In the genomic region with DNA sequence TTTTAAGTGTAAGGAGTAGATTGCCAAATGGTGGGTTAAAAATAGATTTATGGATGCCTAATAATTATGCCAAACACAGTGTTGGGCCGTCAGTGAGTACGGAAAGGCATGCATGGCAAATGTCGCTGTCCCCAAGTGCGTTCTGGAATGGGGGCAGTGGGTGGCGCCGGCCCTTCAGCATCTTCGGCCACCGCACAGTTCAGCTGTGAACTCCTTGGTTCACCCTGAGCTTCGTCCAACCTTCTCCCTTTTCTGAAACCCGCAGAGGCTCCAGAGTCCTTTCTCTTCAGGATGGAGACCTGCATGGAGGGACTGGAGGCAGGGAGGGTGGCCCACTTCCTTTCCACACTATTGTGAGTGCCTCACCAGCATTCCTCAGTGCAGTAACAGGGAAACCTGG, we compare ENCODE assay signal across 1 cellular context.
TF ChIP-seq lines count a peak whose summit lies in the region.

No MANE protein-coding gene starts in this region.

TF ChIP-seq in H1, 55 proteins besides CTCF, POLR2A, EP300 and RAD21:
- no peak for TF ChIP-seq ATF2 (IDR thresholded peaks at IDR 0.05; ENCODE audit: low read length)
- TF ChIP-seq, protein P1, sequence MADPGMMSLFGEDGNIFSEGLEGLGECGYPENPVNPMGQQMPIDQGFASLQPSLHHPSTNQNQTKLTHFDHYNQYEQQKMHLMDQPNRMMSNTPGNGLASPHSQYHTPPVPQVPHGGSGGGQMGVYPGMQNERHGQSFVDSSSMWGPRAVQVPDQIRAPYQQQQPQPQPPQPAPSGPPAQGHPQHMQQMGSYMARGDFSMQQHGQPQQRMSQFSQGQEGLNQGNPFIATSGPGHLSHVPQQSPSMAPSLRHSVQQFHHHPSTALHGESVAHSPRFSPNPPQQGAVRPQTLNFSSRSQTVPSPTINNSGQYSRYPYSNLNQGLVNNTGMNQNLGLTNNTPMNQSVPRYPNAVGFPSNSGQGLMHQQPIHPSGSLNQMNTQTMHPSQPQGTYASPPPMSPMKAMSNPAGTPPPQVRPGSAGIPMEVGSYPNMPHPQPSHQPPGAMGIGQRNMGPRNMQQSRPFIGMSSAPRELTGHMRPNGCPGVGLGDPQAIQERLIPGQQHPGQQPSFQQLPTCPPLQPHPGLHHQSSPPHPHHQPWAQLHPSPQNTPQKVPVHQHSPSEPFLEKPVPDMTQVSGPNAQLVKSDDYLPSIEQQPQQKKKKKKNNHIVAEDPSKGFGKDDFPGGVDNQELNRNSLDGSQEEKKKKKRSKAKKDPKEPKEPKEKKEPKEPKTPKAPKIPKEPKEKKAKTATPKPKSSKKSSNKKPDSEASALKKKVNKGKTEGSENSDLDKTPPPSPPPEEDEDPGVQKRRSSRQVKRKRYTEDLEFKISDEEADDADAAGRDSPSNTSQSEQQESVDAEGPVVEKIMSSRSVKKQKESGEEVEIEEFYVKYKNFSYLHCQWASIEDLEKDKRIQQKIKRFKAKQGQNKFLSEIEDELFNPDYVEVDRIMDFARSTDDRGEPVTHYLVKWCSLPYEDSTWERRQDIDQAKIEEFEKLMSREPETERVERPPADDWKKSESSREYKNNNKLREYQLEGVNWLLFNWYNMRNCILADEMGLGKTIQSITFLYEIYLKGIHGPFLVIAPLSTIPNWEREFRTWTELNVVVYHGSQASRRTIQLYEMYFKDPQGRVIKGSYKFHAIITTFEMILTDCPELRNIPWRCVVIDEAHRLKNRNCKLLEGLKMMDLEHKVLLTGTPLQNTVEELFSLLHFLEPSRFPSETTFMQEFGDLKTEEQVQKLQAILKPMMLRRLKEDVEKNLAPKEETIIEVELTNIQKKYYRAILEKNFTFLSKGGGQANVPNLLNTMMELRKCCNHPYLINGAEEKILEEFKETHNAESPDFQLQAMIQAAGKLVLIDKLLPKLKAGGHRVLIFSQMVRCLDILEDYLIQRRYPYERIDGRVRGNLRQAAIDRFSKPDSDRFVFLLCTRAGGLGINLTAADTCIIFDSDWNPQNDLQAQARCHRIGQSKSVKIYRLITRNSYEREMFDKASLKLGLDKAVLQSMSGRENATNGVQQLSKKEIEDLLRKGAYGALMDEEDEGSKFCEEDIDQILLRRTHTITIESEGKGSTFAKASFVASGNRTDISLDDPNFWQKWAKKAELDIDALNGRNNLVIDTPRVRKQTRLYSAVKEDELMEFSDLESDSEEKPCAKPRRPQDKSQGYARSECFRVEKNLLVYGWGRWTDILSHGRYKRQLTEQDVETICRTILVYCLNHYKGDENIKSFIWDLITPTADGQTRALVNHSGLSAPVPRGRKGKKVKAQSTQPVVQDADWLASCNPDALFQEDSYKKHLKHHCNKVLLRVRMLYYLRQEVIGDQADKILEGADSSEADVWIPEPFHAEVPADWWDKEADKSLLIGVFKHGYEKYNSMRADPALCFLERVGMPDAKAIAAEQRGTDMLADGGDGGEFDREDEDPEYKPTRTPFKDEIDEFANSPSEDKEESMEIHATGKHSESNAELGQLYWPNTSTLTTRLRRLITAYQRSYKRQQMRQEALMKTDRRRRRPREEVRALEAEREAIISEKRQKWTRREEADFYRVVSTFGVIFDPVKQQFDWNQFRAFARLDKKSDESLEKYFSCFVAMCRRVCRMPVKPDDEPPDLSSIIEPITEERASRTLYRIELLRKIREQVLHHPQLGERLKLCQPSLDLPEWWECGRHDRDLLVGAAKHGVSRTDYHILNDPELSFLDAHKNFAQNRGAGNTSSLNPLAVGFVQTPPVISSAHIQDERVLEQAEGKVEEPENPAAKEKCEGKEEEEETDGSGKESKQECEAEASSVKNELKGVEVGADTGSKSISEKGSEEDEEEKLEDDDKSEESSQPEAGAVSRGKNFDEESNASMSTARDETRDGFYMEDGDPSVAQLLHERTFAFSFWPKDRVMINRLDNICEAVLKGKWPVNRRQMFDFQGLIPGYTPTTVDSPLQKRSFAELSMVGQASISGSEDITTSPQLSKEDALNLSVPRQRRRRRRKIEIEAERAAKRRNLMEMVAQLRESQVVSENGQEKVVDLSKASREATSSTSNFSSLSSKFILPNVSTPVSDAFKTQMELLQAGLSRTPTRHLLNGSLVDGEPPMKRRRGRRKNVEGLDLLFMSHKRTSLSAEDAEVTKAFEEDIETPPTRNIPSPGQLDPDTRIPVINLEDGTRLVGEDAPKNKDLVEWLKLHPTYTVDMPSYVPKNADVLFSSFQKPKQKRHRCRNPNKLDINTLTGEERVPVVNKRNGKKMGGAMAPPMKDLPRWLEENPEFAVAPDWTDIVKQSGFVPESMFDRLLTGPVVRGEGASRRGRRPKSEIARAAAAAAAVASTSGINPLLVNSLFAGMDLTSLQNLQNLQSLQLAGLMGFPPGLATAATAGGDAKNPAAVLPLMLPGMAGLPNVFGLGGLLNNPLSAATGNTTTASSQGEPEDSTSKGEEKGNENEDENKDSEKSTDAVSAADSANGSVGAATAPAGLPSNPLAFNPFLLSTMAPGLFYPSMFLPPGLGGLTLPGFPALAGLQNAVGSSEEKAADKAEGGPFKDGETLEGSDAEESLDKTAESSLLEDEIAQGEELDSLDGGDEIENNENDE (IDR thresholded peaks at IDR 0.05; ENCODE audit: insufficient replicate concordance, low read length) = no peak
- TF ChIP-seq, protein P2, sequence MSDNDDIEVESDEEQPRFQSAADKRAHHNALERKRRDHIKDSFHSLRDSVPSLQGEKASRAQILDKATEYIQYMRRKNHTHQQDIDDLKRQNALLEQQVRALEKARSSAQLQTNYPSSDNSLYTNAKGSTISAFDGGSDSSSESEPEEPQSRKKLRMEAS (IDR thresholded peaks at IDR 0.05) = no peak
- no peak for TF ChIP-seq TAF7 (optimal IDR thresholded peaks at IDR 0.05; ENCODE audit: borderline replicate concordance, low read depth, low read length)
- no peak for TF ChIP-seq SIX5 (IDR thresholded peaks at IDR 0.05; ENCODE audit: low read depth, low read length)
- no peak for TF ChIP-seq YY1 (IDR thresholded peaks at IDR 0.05; ENCODE audit: low read depth, low read length)
- TF ChIP-seq, protein P3, sequence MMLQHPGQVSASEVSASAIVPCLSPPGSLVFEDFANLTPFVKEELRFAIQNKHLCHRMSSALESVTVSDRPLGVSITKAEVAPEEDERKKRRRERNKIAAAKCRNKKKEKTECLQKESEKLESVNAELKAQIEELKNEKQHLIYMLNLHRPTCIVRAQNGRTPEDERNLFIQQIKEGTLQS (IDR thresholded peaks at IDR 0.05; ENCODE audit: insufficient read depth, low read depth, low read length) = no peak
- no peak for TF ChIP-seq GABPA (IDR thresholded peaks at IDR 0.05; ENCODE audit: borderline replicate concordance, insufficient read depth, low read length)
- no peak for TF ChIP-seq CHD2 (IDR thresholded peaks at IDR 0.05; ENCODE audit: low read length)
- TF ChIP-seq TCF12 (IDR thresholded peaks at IDR 0.05; ENCODE audit: low read depth, low read length) = no peak
- no peak for TF ChIP-seq JUN (IDR thresholded peaks at IDR 0.05; ENCODE audit: low read depth, low read length)
- TF ChIP-seq SIRT6 (IDR thresholded peaks at IDR 0.05; ENCODE audit: low read length) = no peak
- no peak for TF ChIP-seq TBP (IDR thresholded peaks at IDR 0.05; ENCODE audit: low read depth, low read length)
- TF ChIP-seq TEAD4 (IDR thresholded peaks at IDR 0.05; ENCODE audit: low read depth, low read length) = no peak
- TF ChIP-seq RFX5 (IDR thresholded peaks at IDR 0.05; ENCODE audit: borderline replicate concordance, low read depth, low read length) = no peak
TF ChIP-seq in H1: peak in this region for 0.
